In genomic region chr2:86862380-86862703, GRCh38 we compare ENCODE assay signal across 14 cellular contexts. TPM values are rescaled to one million over a fixed set of nuclear protein-coding genes. Genes with fewer than 3 reads are reported as not detected.
A peak's percentile ranks its signal among the peaks of the same experiment; 100 is the strongest.
DNase-seq lines count a peak whose midpoint lies in the region; ATAC-seq, FAIRE-seq and TF ChIP-seq lines count a peak whose summit lies in the region.
"Not testable (repeated sequence)": the region's sequence is repeated elsewhere in the genome, so short reads cannot be mapped to it uniquely, and the experiment has no call there.
"Had no signal": no experiment of that assay in that cellular context is flagged by ENCODE, and none has a peak within 500 bp of the region (broad histone marks: within the 10 kb centered on the region; RNA-seq: fewer than 3 reads in every experiment).

No MANE protein-coding gene starts in this region.

- peak overlapping the region; percentile 81 to 99 (median 86) for H3K4me3 Mint-ChIP-seq in CD8-positive, alpha-beta memory T cell
- H3K4me3 Mint-ChIP-seq in activated naive CD8-positive, alpha-beta T cell = peak overlapping the region; percentile 80
- peak overlapping the region in 1 of 10 donors; percentile 35 for H3K4me3 Mint-ChIP-seq in naive thymus-derived CD4-positive, alpha-beta T cell

- intact Hi-C loops in naive thymus-derived CD4-positive, alpha-beta T cell (cut with micrococcal nuclease); upper lobe of right lung (cut with DNase I): not testable (repeated sequence)

- not testable (repeated sequence) for TF ChIP-seq POLR2A in H1 (IDR thresholded peaks at IDR 0.05; ENCODE audit: control extremely low read depth in 1 of 2, low read depth in 2 of 2, low read length in 2 of 2)

- not testable (repeated sequence) for H3K14ac ChIP-seq in H1 (ENCODE audit: insufficient read length)

- H2AFZ ChIP-seq in H1 (ENCODE audit: low read length) = not testable (repeated sequence)

- H2BK20ac ChIP-seq in H1 (ENCODE audit: low read length) = not testable (repeated sequence)

- H3K4me1 ChIP-seq in CD8-positive, alpha-beta memory T cell (ENCODE audit: insufficient read depth, low read length); HUES64 (ENCODE audit: insufficient read depth, low read length); H1 (replicated peaks in 1 of 4; ENCODE audit: control insufficient read depth in 3 of 4, insufficient read depth in 4 of 4, low read length in 3 of 4); naive thymus-derived CD4-positive, alpha-beta T cell (ENCODE audit: control insufficient read depth in 2 of 2, insufficient read depth in 2 of 2, low read length in 2 of 2); upper lobe of right lung: not testable (repeated sequence)

- H4K20me1 ChIP-seq in H1 (replicated peaks in 1 of 2; ENCODE audit: control insufficient read depth in 1 of 2, insufficient read depth in 2 of 2, low read length in 2 of 2) = not testable (repeated sequence)

- H3K9ac ChIP-seq in HUES64 (ENCODE audit: low read depth, low read length); H1 (replicated peaks in 1 of 4; ENCODE audit: extremely low read depth in 1 of 4, low read depth in 3 of 4, low read length in 3 of 4): not testable (repeated sequence)

- not testable (repeated sequence) for H2BK15ac ChIP-seq in H1 (ENCODE audit: low read length)

- H3K4me2 ChIP-seq in H1 (ENCODE audit: insufficient read depth in 1 of 2, low read depth in 2 of 2, low read length in 2 of 2) = peak overlapping the region; percentile 39 to 46; a peak in 2 of 4 replicates

- TF ChIP-seq CTCF in H1 (IDR thresholded peaks at IDR 0.05; ENCODE audit: control extremely low read depth in 1 of 3, insufficient read depth in 1 of 3, low read depth in 1 of 3, low read length in 3 of 3); upper lobe of right lung (IDR thresholded peaks at IDR 0.05): not testable (repeated sequence)

- not testable (repeated sequence) for H3K9me3 Mint-ChIP-seq in CD8-positive, alpha-beta memory T cell; activated naive CD8-positive, alpha-beta T cell (ENCODE audit: low read depth); naive thymus-derived CD4-positive, alpha-beta T cell

- peaks cover 0 to 21% (median 5%) of the 10 kb centered on the region in 3 donors for H3K36me3 Mint-ChIP-seq in CD8-positive, alpha-beta memory T cell
- H3K36me3 Mint-ChIP-seq in activated naive CD8-positive, alpha-beta T cell; naive thymus-derived CD4-positive, alpha-beta T cell: not testable (repeated sequence)

- peak overlapping the region; percentile 76 to 98 (median 90) for H3K27ac Mint-ChIP-seq in CD8-positive, alpha-beta memory T cell
- H3K27ac Mint-ChIP-seq in activated naive CD8-positive, alpha-beta T cell = peak overlapping the region; percentile 78
- H3K27ac Mint-ChIP-seq in naive thymus-derived CD4-positive, alpha-beta T cell = not testable (repeated sequence)

- not testable (repeated sequence) for H2AK5ac ChIP-seq in H1 (ENCODE audit: low read depth, low read length)

- not testable (repeated sequence) for H4K91ac ChIP-seq in H1 (replicated peaks; ENCODE audit: insufficient read length, low read length)

- H3K23ac ChIP-seq in H1 (ENCODE audit: insufficient read length) = not testable (repeated sequence)

- not testable (repeated sequence) for H3K9me3 ChIP-seq in CD8-positive, alpha-beta memory T cell (ENCODE audit: low read length); HUES64 (ENCODE audit: insufficient read depth, low read depth, low read length); H1 (ENCODE audit: insufficient read depth in 2 of 2, low read depth in 1 of 2, low read length in 1 of 2); naive thymus-derived CD4-positive, alpha-beta T cell (ENCODE audit: control insufficient read depth in 2 of 3, low read length in 3 of 3); upper lobe of right lung

- not testable (repeated sequence) for TF ChIP-seq RAD21 in H1 (IDR thresholded peaks at IDR 0.05 in 1 of 2, conservative IDR thresholded peaks at IDR 0.05 in 1 of 2; ENCODE audit: low read depth in 2 of 2, low read length in 2 of 2)

- H3K23me2 ChIP-seq in H1 (ENCODE audit: low read depth, low read length) = not testable (repeated sequence)

- not testable (repeated sequence) for TF ChIP-seq EP300 in H1 (IDR thresholded peaks at IDR 0.05; ENCODE audit: borderline replicate concordance in 1 of 2, low read depth in 2 of 2, low read length in 2 of 2)

- not testable (repeated sequence) for H3K56ac ChIP-seq in H1 (replicated peaks; ENCODE audit: insufficient read length, low read depth, low read length)

- H3K18ac ChIP-seq in H1 (ENCODE audit: extremely low read depth, low read length) = not testable (repeated sequence)

- not testable (repeated sequence) for H3K36me3 ChIP-seq in CD8-positive, alpha-beta memory T cell (ENCODE audit: insufficient read depth, low read length); HUES64 (ENCODE audit: insufficient read depth, low read length); H1 (ENCODE audit: control insufficient read depth in 2 of 4, insufficient read depth in 4 of 4, low read length in 3 of 4); naive thymus-derived CD4-positive, alpha-beta T cell (ENCODE audit: control insufficient read depth in 2 of 3, insufficient read depth in 3 of 3, low read length in 3 of 3); upper lobe of right lung

- no CpG with 5 or more reads among the region's 12 CpGs for WGBS in HUES64
- 5% methylated on average over 4 of the region's 12 CpGs; no CpG with 5 or more reads in 1 of the 2 experiments for WGBS in H1 (ENCODE audit: extremely low coverage in 1 of 2, insufficient coverage in 1 of 2, insufficient read length in 1 of 2, insufficient replicate concordance in 2 of 2, low coverage in 1 of 2, low lambda C conversion rate in 2 of 2, missing lambda C conversion rate in 1 of 2), 2 experiments

- H3K27ac ChIP-seq in CD8-positive, alpha-beta memory T cell (ENCODE audit: low read depth, low read length); HUES64 (ENCODE audit: low read depth, low read length); H1 (ENCODE audit: low read depth, low read length); naive thymus-derived CD4-positive, alpha-beta T cell (ENCODE audit: low read depth, low read length); upper lobe of right lung: not testable (repeated sequence)

- H2BK12ac ChIP-seq in H1 (ENCODE audit: low read depth, low read length) = not testable (repeated sequence)

- not testable (repeated sequence) for H3K79me2 ChIP-seq in H1 (ENCODE audit: control insufficient read depth in 1 of 2, insufficient read depth in 2 of 2, low read length in 2 of 2)

- not testable (repeated sequence) for H3K27me3 ChIP-seq in CD8-positive, alpha-beta memory T cell (ENCODE audit: insufficient read depth, low read length, poor library complexity, severe bottlenecking); naive thymus-derived CD4-positive, alpha-beta T cell (ENCODE audit: control insufficient read depth in 2 of 2, insufficient read depth in 2 of 2, low read length in 2 of 2); upper lobe of right lung
- H3K27me3 ChIP-seq in HUES64 (ENCODE audit: insufficient read depth, low read length) = peaks cover 27% of the 10 kb centered on the region
- H3K27me3 ChIP-seq in H1 (replicated peaks in 1 of 4; ENCODE audit: control insufficient read depth in 3 of 4, extremely low read depth in 1 of 4, insufficient read depth in 3 of 4, low read length in 3 of 4) = peaks cover 0 to 12% (median 6%) of the 10 kb centered on the region in 4 experiments; a peak in 5 of 7 replicates

- POLR2A ChIA-PET in CD8-positive, alpha-beta memory T cell (lab: Charles Lee) = interaction anchor here (1.3 kb wide), 1 partner anchor 40 kb away, joined by 3 read pairs; no protein-coding TSS in a partner anchor
- POLR2A ChIA-PET in H1 (lab: Charles Lee; ENCODE audit: partially characterized antibody); naive thymus-derived CD4-positive, alpha-beta T cell (lab: Charles Lee): not testable (repeated sequence)

- peak; percentile 11 for ATAC-seq in naive thymus-derived CD4-positive, alpha-beta T cell
- not testable (repeated sequence) for ATAC-seq in upper lobe of right lung

- H3K4me3 ChIP-seq in CD8-positive, alpha-beta memory T cell (ENCODE audit: low read length); naive thymus-derived CD4-positive, alpha-beta T cell (ENCODE audit: low read length); upper lobe of right lung: not testable (repeated sequence)
- H3K4me3 ChIP-seq in HUES64 (ENCODE audit: low read length) = peak overlapping the region; percentile 26
- peak overlapping the region in 2 of 4 experiments; percentile 5 to 56; a peak in 3 of 8 replicates for H3K4me3 ChIP-seq in H1 (ENCODE audit: extremely low read depth in 1 of 4, insufficient read depth in 2 of 4, low read depth in 3 of 4, low read length in 4 of 4)

- CTCF ChIA-PET in CD8-positive, alpha-beta memory T cell (lab: Charles Lee) = interaction anchor here (0.7 kb wide), 1 partner anchor 53 kb away, joined by 3 read pairs; no protein-coding TSS in a partner anchor
- CTCF ChIA-PET in H1 (lab: Charles Lee; ENCODE audit: partially characterized antibody); naive thymus-derived CD4-positive, alpha-beta T cell (lab: Charles Lee): not testable (repeated sequence)

- not testable (repeated sequence) for H2BK120ac ChIP-seq in H1 (replicated peaks; ENCODE audit: low read depth, low read length)

- H4K5ac ChIP-seq in H1 (ENCODE audit: insufficient read length, low read depth, low read length) = not testable (repeated sequence)

- H2BK5ac ChIP-seq in H1 (ENCODE audit: low read depth, low read length) = not testable (repeated sequence)

- DNase-seq in CD8-positive, alpha-beta memory T cell = peak in 3 of 5 donors; percentile 44 to 70 (median 66)
- DNase-seq in activated CD8-positive, alpha-beta memory T cell treated with anti-CD3 and anti-CD28 coated beads, Interleukin-2, amount 50 U/mL, for 1 hour (ENCODE audit: extremely low read depth) = peak; percentile 29
- DNase-seq in H1 (ENCODE audit: low read depth in 1 of 2, low spot score in 2 of 2); naive thymus-derived CD4-positive, alpha-beta T cell: not testable (repeated sequence)
- peak; percentile 17 for DNase-seq in stimulated activated CD8-positive, alpha-beta memory T cell treated with anti-CD3 and anti-CD28 coated beads, Interleukin-12 subunit alpha, Interleukin-12 subunit beta, amount 100 ng/mL, for 1 hour (ENCODE audit: low read depth)
- DNase-seq in upper lobe of right lung = peak; percentile 22

- not testable (repeated sequence) for H3K4ac ChIP-seq in H1 (replicated peaks; ENCODE audit: insufficient read length, low read depth, low read length)

- H3K79me1 ChIP-seq in H1 (ENCODE audit: low read depth, low read length) = not testable (repeated sequence)

- not testable (repeated sequence) for FAIRE-seq in H1 (lab: Jason Lieb, UNC)

- H3K27me3 Mint-ChIP-seq in CD8-positive, alpha-beta memory T cell; activated naive CD8-positive, alpha-beta T cell: not testable (repeated sequence)
- H3K27me3 Mint-ChIP-seq in naive thymus-derived CD4-positive, alpha-beta T cell = peaks cover 5 to 20% (median 10%) of the 10 kb centered on the region in 5 donors

- not testable (repeated sequence) for H4K8ac ChIP-seq in H1 (ENCODE audit: extremely low read depth, insufficient read depth, low read length)

- H3K4me1 Mint-ChIP-seq in CD8-positive, alpha-beta memory T cell = peaks cover 13 to 37% (median 16%) of the 10 kb centered on the region in 3 donors
- H3K4me1 Mint-ChIP-seq in activated naive CD8-positive, alpha-beta T cell (ENCODE audit: low read depth) = peaks cover 30% of the 10 kb centered on the region
- H3K4me1 Mint-ChIP-seq in naive thymus-derived CD4-positive, alpha-beta T cell = not testable (repeated sequence)

RNA-seq across cellular contexts. Expression of gene CD8B, which starts 0.7 kb away (rescaled TPM):
- total RNA-seq in CD8-positive, alpha-beta memory T cell = 100 to 1,000 TPM; 259 to 273 TPM
- 908 TPM for polyA plus RNA-seq in CD8-positive, alpha-beta memory T cell
- polyA plus RNA-seq in HUES64 (2013, experiment 1 of 2) = not detected
- polyA plus RNA-seq in HUES64 (2013, experiment 2 of 2) = 0.44 TPM
- 0.35 and 0.57 TPM in 2 replicates for total RNA-seq in H1 (2021; fragmentation: NEBNext Ultra II Directional; extraction: Animal tissue kit (Norgen Biotek cat#: 25700))
- polyA plus RNA-seq in H1 (2011; rRNA removed) = 0.52 and 0.63 TPM in 2 replicates
- 1.0 TPM for polyA plus RNA-seq in H1 (2011; cell fraction: cytosol; rRNA removed)
- 1.0 TPM for polyA plus RNA-seq in H1 (2011; cell fraction: nucleus; rRNA removed)
- polyA plus RNA-seq in H1 (2012, experiment 1 of 2) = 0.46 to 0.78 TPM (median 0.70 TPM) in 3 of 4 replicates, not detected in the other
- polyA plus RNA-seq in H1 (2012, experiment 2 of 2) = 0.31 TPM
- polyA plus RNA-seq in H1 (2013, experiment 1 of 2) = 0.89 TPM
- 0.99 TPM for polyA plus RNA-seq in H1 (2013, experiment 2 of 2)
- polyA minus RNA-seq in H1 (2011; rRNA and poly(A)+ RNA removed) = 0.15 and 0.82 TPM in 2 replicates
- not detected for polyA minus RNA-seq in H1 (2011; cell fraction: cytosol; rRNA and poly(A)+ RNA removed)
- not detected for polyA minus RNA-seq in H1 (2011; cell fraction: nucleus; rRNA and poly(A)+ RNA removed)
- total RNA-seq in naive thymus-derived CD4-positive, alpha-beta T cell = 10 to 100 TPM in 1 of 5 experiments, 1 to 10 TPM in 4; 1.1 to 23.7 (median 2.0) TPM
- polyA plus RNA-seq in naive thymus-derived CD4-positive, alpha-beta T cell = 1 to 10 TPM; 2.4 to 7.3 TPM
- total RNA-seq in upper lobe of right lung = 2.1 TPM
- total RNA-seq: A172, Daoy, HFFc6, HT1080, IMR-90 had no signal
- polyA plus RNA-seq: BJ, IMR-90 had no signal

Comparison
In these comparisons a context has a peak if more than half of its experiments do, and no peak if none do; other contexts are left out.
1. RNA of gene CD8B, which starts 0.7 kb away (total RNA-seq): 259 to 273 TPM in CD8-positive, alpha-beta memory T cell; 2.1 TPM in upper lobe of right lung (single experiment), 1.1 to 23.7 TPM in naive thymus-derived CD4-positive, alpha-beta T cell and 0.35 to 0.57 TPM in H1; every median in the first group is over 10 times any median in the second.